ENCODE assay signal across 15 cellular contexts in genomic region chr11:324131-324530, GRCh38. TPM values are rescaled to one million over a fixed set of nuclear protein-coding genes. Genes with fewer than 3 reads are reported as not detected.
DNase-seq lines count a peak whose midpoint lies in the region; ATAC-seq and TF ChIP-seq lines count a peak whose summit lies in the region.
"Had no signal": no experiment of that assay in that cellular context is flagged by ENCODE, and none has a peak within 500 bp of the region (broad histone marks: within the 10 kb centered on the region; RNA-seq: fewer than 3 reads in every experiment).

No MANE protein-coding gene starts in this region.

- peaks cover 13% of the 10 kb centered on the region for H3K79me2 ChIP-seq in smooth muscle cell (ENCODE audit: low read depth)

- H3K9ac ChIP-seq in liver (ENCODE audit: low read depth in 1 of 2, low read length in 2 of 2) (no peak overlapping the region), smooth muscle cell (ENCODE audit: low read depth) (no peak overlapping the region)

- ATAC-seq in GM18517 (IDR thresholded peaks at IDR 0.05; ENCODE audit: unreplicated experiment) = no peak

- peak overlapping the region; percentile 30 for H3K27ac ChIP-seq in angular gyrus (ENCODE audit: low read depth, low read length)
- peak overlapping the region; percentile 4 to 42 for H3K27ac ChIP-seq in liver (ENCODE audit: low read depth in 1 of 2, low read length in 2 of 2)
- peak overlapping the region; percentile 70 for H3K27ac ChIP-seq in smooth muscle cell (ENCODE audit: low read depth)
- H3K27ac ChIP-seq in brain microvascular endothelial cell = no peak overlapping the region

- no peaks in the 10 kb centered on the region for H3K9me3 Mint-ChIP-seq in HFFc6
- H3K9me3 Mint-ChIP-seq in CD14-positive monocyte = peaks cover 0 to 2% (median 0%) of the 10 kb centered on the region in 7 donors

- H3K36me3 ChIP-seq in liver (ENCODE audit: control insufficient read depth in 4 of 4, insufficient read depth in 3 of 4, low read depth in 1 of 4, low read length in 3 of 4) (no peaks in the 10 kb centered on the region), smooth muscle cell (ENCODE audit: low read depth) (no peaks in the 10 kb centered on the region), brain microvascular endothelial cell (replicated peaks) (no peaks in the 10 kb centered on the region)
- H3K36me3 ChIP-seq: thoracic aorta had no signal

- intact Hi-C loops in CD14-positive monocyte (cut with micrococcal nuclease) = no loop called here

- H3K27ac Mint-ChIP-seq in HFFc6 (peak overlapping the region; percentile 77), CD14-positive monocyte (no peak overlapping the region)

- H3K36me3 Mint-ChIP-seq in HFFc6 (ENCODE audit: low read depth) (peaks cover 9% of the 10 kb centered on the region), CD14-positive monocyte (peaks cover 6% of the 10 kb centered on the region in 2 donors)

- H3K4me3 Mint-ChIP-seq in HFFc6 (peak overlapping the region; percentile 63; the same call in 1 of the 2 replicates), CD14-positive monocyte (no peak overlapping the region)

- no peak for TF ChIP-seq RAD21 in liver (IDR thresholded peaks at IDR 0.05)

- in situ Hi-C loops in brain microvascular endothelial cell (cut with HindIII; ENCODE audit: low pct_ligation_motif_present, low sequenced_read_pairs) = no loop called here

- peaks cover 0 to 17% (median 10%) of the 10 kb centered on the region in 4 donors for H3K4me1 ChIP-seq in liver (ENCODE audit: control insufficient read depth in 4 of 4, insufficient read depth in 4 of 4, low read length in 3 of 4)
- peaks cover 7% of the 10 kb centered on the region for H3K4me1 ChIP-seq in smooth muscle cell (ENCODE audit: low read depth)

- H3K27me3 ChIP-seq in liver (ENCODE audit: control insufficient read depth in 4 of 4, insufficient read depth in 4 of 4, low read length in 3 of 4) (no peaks in the 10 kb centered on the region), smooth muscle cell (ENCODE audit: low read depth) (no peaks in the 10 kb centered on the region), brain microvascular endothelial cell (replicated peaks) (no peaks in the 10 kb centered on the region)

- H4K20me1 ChIP-seq in smooth muscle cell (ENCODE audit: low read depth) = no peaks in the 10 kb centered on the region

- peak overlapping the region; percentile 26 for H2AFZ ChIP-seq in smooth muscle cell (ENCODE audit: low read depth)

- peaks cover 5% of the 10 kb centered on the region; the same call in 1 of the 2 replicates for H3K27me3 Mint-ChIP-seq in HFFc6 (ENCODE audit: insufficient read depth)
- peaks cover 4 to 21% (median 17%) of the 10 kb centered on the region in 3 donors for H3K27me3 Mint-ChIP-seq in CD14-positive monocyte (ENCODE audit: low read depth in 3 of 3)

- H3K4me1 Mint-ChIP-seq in HFFc6 (ENCODE audit: low read depth) (peaks cover 29% of the 10 kb centered on the region), CD14-positive monocyte (peaks cover 57% of the 10 kb centered on the region)

- H3K4me3 ChIP-seq in liver (ENCODE audit: low read depth in 1 of 3, low read length in 3 of 3) = no peak overlapping the region
- H3K4me3 ChIP-seq in smooth muscle cell = no peak overlapping the region
- no peak overlapping the region for H3K4me3 ChIP-seq in brain microvascular endothelial cell (ENCODE audit: low read depth, low read length)

- TF ChIP-seq CTCF in HFFc6 (IDR thresholded peaks at IDR 0.05) (no peak), liver (IDR thresholded peaks at IDR 0.05; ENCODE audit: low read depth, low read length, missing input control) (no peak), smooth muscle cell (IDR thresholded peaks at IDR 0.05; ENCODE audit: borderline replicate concordance, insufficient read depth, poor library complexity, severe bottlenecking) (no peak), brain microvascular endothelial cell (IDR thresholded peaks at IDR 0.05; ENCODE audit: low read depth, low read length, missing control alignments) (no peak), CD14-positive monocyte (IDR thresholded peaks at IDR 0.05) (no peak)

- DNase-seq in HFFc6 (no peak), smooth muscle cell (lab: John Stamatoyannopoulos, UW; ENCODE audit: unreplicated experiment) (no peak), brain microvascular endothelial cell (no peak), CD14-positive monocyte (ENCODE audit: low spot score) (no peak)
- DNase-seq in activated effector memory CD4-positive, alpha-beta T cell treated with Interleukin-2 at 50 U/mL for 16 hours = no peak
- DNase-seq: cortex of kidney; DMS53; midbrain; NCI-H1436 treated with DMSO at 0.1 percent for 48 hours; stimulated activated CD4-positive, alpha-beta T cell treated with anti-CD3 and anti-CD28 coated beads, Interleukin-1b, Interleukin-23, amount 100 ng/mL, for 48 hours had no signal

- WGBS in liver = 82% methylated on average over 11 of the region's 11 CpGs
- 49% methylated on average over 11 of the region's 11 CpGs for WGBS in smooth muscle cell (ENCODE audit: low lambda C conversion rate)

- H3K9me3 ChIP-seq in liver (ENCODE audit: control insufficient read depth in 4 of 4, low read length in 3 of 4) = no peaks in the 10 kb centered on the region
- H3K9me3 ChIP-seq in smooth muscle cell (replicated peaks; ENCODE audit: low read depth) = no peaks in the 10 kb centered on the region
- H3K9me3 ChIP-seq: thoracic aorta had no signal

- H3K4me2 ChIP-seq in smooth muscle cell = peak overlapping the region; percentile 51

- H3F3A ChIP-seq in smooth muscle cell (ENCODE audit: low read depth) = peaks cover 7% of the 10 kb centered on the region

TF ChIP-seq in liver, 16 proteins besides CTCF, POLR2A, EP300 and RAD21:
- TF ChIP-seq FOXA1 (IDR thresholded peaks at IDR 0.05) (no peak), NR2F2 (IDR thresholded peaks at IDR 0.05) (no peak), YY1 (IDR thresholded peaks at IDR 0.05) (no peak), GABPA (IDR thresholded peaks at IDR 0.05 in 1 of 2, conservative IDR thresholded peaks at IDR 0.05 in 1 of 2) (no peak), HNF4G (IDR thresholded peaks at IDR 0.05) (no peak), MAX (IDR thresholded peaks at IDR 0.05) (no peak), RXRA (IDR thresholded peaks at IDR 0.05) (no peak), FOXA2 (IDR thresholded peaks at IDR 0.05) (no peak), ATF3 (IDR thresholded peaks at IDR 0.05) (no peak), JUND (IDR thresholded peaks at IDR 0.05) (no peak), TAF1 (conservative IDR thresholded peaks at IDR 0.05) (no peak)
TF ChIP-seq in liver: peak in this region for 0.

RNA-seq across cellular contexts. Expression of gene IFITM3, which starts 3.5 kb away (rescaled TPM):
- total RNA-seq in HFFc6 (2021; fragmentation: NEBNext Ultra II Directional; extraction: Animal tissue kit (Norgen Biotek cat#: 25700)) = 100 to 1,000 TPM; 399 to 531 (median 452) TPM
- total RNA-seq in liver = 100 to 1,000 TPM in 1 of 2 donors, 10 to 100 TPM in 1; 48.6 to 105 TPM
- 1,000 to 10,000 TPM; 2,070 to 2,255 TPM for polyA plus RNA-seq in liver
- 392 and 393 TPM in 2 replicates for total RNA-seq in smooth muscle cell
- 3,295 and 4,132 TPM in 2 replicates for polyA plus RNA-seq in smooth muscle cell
- 100 to 1,000 TPM; 445 to 637 TPM for polyA plus RNA-seq in CD14-positive monocyte

RNA-seq across cellular contexts. Expression of gene IFITM1, which starts 10.3 kb away (rescaled TPM):
- total RNA-seq in HFFc6 (2021; fragmentation: NEBNext Ultra II Directional; extraction: Animal tissue kit (Norgen Biotek cat#: 25700)) = 10 to 100 TPM; 23.5 to 36.1 (median 30.0) TPM
- 10 to 100 TPM; 12.6 to 37.4 TPM for total RNA-seq in liver
- polyA plus RNA-seq in liver = 100 to 1,000 TPM in 1 of 2 donors, 10 to 100 TPM in 1; 96.0 to 113 TPM
- 355 TPM in 2 replicates for total RNA-seq in smooth muscle cell
- 599 and 726 TPM in 2 replicates for polyA plus RNA-seq in smooth muscle cell
- polyA plus RNA-seq in CD14-positive monocyte = 10 to 100 TPM; 26.0 to 36.3 TPM

RNA-seq across cellular contexts. Expression of gene IFITM2, which starts 16.5 kb away (rescaled TPM):
- 100 to 1,000 TPM; 257 to 325 (median 291) TPM for total RNA-seq in HFFc6 (2021; fragmentation: NEBNext Ultra II Directional; extraction: Animal tissue kit (Norgen Biotek cat#: 25700))
- total RNA-seq in liver (10 to 100 TPM in 1 of 2 donors, 1 to 10 TPM in 1; 8.5 to 49.0 TPM), smooth muscle cell (210 and 211 TPM in 2 replicates)
- polyA plus RNA-seq in liver (1,000 to 10,000 TPM in 1 of 2 donors, 100 to 1,000 TPM in 1; 759 to 1,441 TPM), smooth muscle cell (1,227 and 1,486 TPM in 2 replicates), CD14-positive monocyte (1,000 to 10,000 TPM in 1 of 2 donors, 100 to 1,000 TPM in 1; 625 to 1,147 TPM)

RNA-seq across cellular contexts. Expression of gene IFITM5, which starts 24.8 kb away (rescaled TPM):
- not detected for total RNA-seq in HFFc6 (2021; fragmentation: NEBNext Ultra II Directional; extraction: Animal tissue kit (Norgen Biotek cat#: 25700))
- total RNA-seq in liver (not detected), smooth muscle cell (not detected in 2 replicates)
- polyA plus RNA-seq in liver (not detected), smooth muscle cell (not detected in 2 replicates), CD14-positive monocyte (not detected)
- total RNA-seq: glomerular endothelial cell, thoracic aorta had no signal

RNA-seq across cellular contexts. Expression of gene PGGHG, which starts 35.2 kb away (rescaled TPM):
- total RNA-seq in HFFc6 (2021; fragmentation: NEBNext Ultra II Directional; extraction: Animal tissue kit (Norgen Biotek cat#: 25700)) = 10 to 100 TPM in 4 of 6 experiments, 1 to 10 TPM in 2; 9.7 to 12.2 (median 11.4) TPM
- total RNA-seq in liver (10 to 100 TPM in 1 of 2 donors, 1 to 10 TPM in 1; 1.3 to 11.4 TPM), smooth muscle cell (8.6 and 18.2 TPM in 2 replicates)
- polyA plus RNA-seq in liver (1 to 10 TPM; 5.4 to 9.6 TPM), smooth muscle cell (16.6 and 24.3 TPM in 2 replicates), CD14-positive monocyte (1 to 10 TPM; 1.6 to 2.1 TPM)
